ENCODE assay signal across 8 cellular contexts in the genomic region with DNA sequence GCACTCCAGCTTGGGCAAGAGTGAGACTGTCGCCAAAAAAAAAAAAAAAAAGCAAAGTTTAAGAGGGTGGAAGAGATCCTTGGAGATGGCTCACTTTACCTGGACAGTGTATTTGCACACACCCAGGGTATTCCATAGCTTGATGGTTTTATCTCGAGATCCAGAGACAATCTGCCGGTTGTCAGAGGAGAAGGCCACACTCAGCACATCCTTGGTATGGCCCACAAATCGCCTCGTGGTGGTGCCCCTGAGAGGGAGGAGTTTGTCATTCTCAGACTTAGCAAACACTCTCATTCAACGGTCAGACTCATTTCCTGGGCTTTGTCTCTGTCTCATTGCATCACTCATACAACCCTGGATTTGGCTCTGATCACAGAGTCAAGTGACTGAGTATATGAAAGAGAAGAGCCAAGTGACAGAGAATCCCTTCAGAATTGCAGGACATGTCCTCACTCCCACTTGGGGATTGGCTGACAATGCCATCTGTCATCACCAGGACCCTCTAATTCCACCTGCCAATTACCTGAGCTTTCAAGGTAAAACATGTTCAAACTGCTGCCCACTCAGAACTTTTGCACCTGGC. TPM values are rescaled to one million over a fixed set of nuclear protein-coding genes. Genes with fewer than 3 reads are reported as not detected.
DNase-seq lines count a peak whose midpoint lies in the region; ATAC-seq and TF ChIP-seq lines count a peak whose summit lies in the region.

No MANE protein-coding gene starts in this region.

- H3K4me2 ChIP-seq in smooth muscle cell = peak overlapping the region; percentile 97

- H3K9ac ChIP-seq in smooth muscle cell (ENCODE audit: low read depth) = peak overlapping the region; percentile 88

- no peaks in the 10 kb centered on the region for H3K9me3 ChIP-seq in smooth muscle cell (replicated peaks; ENCODE audit: low read depth)

- ATAC-seq in activated T-cell treated with anti-CD3 and anti-CD28 coated beads, Interleukin-2, amount 50 U/mL, for 4 hours = peak; percentile 49 to 51
- ATAC-seq in HG03457 (IDR thresholded peaks at IDR 0.05; ENCODE audit: unreplicated experiment) (no peak), GM21528 (IDR thresholded peaks at IDR 0.05; ENCODE audit: low FRiP score, unreplicated experiment) (no peak), GM21737 (IDR thresholded peaks at IDR 0.05; ENCODE audit: unreplicated experiment) (no peak)

- H3K36me3 ChIP-seq in smooth muscle cell (ENCODE audit: low read depth) = peaks cover 17% of the 10 kb centered on the region

- no peaks in the 10 kb centered on the region for H3K27me3 ChIP-seq in smooth muscle cell (ENCODE audit: low read depth)

- no peaks in the 10 kb centered on the region for H3K9me3 Mint-ChIP-seq in activated T-cell treated with anti-CD3 and anti-CD28 coated beads, Interleukin-2, amount 50 U/mL, for 4 hours

- WGBS in smooth muscle cell (ENCODE audit: low lambda C conversion rate) = 55% methylated on average over 6 of the region's 6 CpGs

- H3K4me1 Mint-ChIP-seq in activated T-cell treated with anti-CD3 and anti-CD28 coated beads, Interleukin-2, amount 50 U/mL, for 4 hours (ENCODE audit: low read depth) = peaks cover 50% of the 10 kb centered on the region

- H4K20me1 ChIP-seq in smooth muscle cell (ENCODE audit: low read depth) = peaks cover 69% of the 10 kb centered on the region

- peaks cover 52% of the 10 kb centered on the region for H3F3A ChIP-seq in smooth muscle cell (ENCODE audit: low read depth)

- H3K79me2 ChIP-seq in smooth muscle cell (ENCODE audit: low read depth) = peaks cover 54% of the 10 kb centered on the region

- peak overlapping the region; percentile 98 for H3K4me3 ChIP-seq in fibroblast of mammary gland (ENCODE audit: control insufficient read depth, low read depth, low read length)
- H3K4me3 ChIP-seq in smooth muscle cell = peak overlapping the region; percentile 71

- H3K36me3 Mint-ChIP-seq in activated T-cell treated with anti-CD3 and anti-CD28 coated beads, Interleukin-2, amount 50 U/mL, for 4 hours (ENCODE audit: insufficient read depth) = peaks cover 57% of the 10 kb centered on the region

- H3K4me3 Mint-ChIP-seq in activated T-cell treated with anti-CD3 and anti-CD28 coated beads, Interleukin-2, amount 50 U/mL, for 4 hours = peak overlapping the region; percentile 99

- no peaks in the 10 kb centered on the region for H3K27me3 Mint-ChIP-seq in activated T-cell treated with anti-CD3 and anti-CD28 coated beads, Interleukin-2, amount 50 U/mL, for 4 hours (ENCODE audit: low read depth)

- H3K27ac ChIP-seq in smooth muscle cell (ENCODE audit: low read depth) = peak overlapping the region; percentile 88

- peaks cover 20% of the 10 kb centered on the region for H3K4me1 ChIP-seq in smooth muscle cell (ENCODE audit: low read depth)

- DNase-seq in activated T-cell treated with anti-CD3 and anti-CD28 coated beads, Interleukin-2, amount 50 U/mL, for 4 hours = no peak
- no peak for DNase-seq in activated T-cell treated with anti-CD3 and anti-CD28 coated beads, Interleukin-2, amount 50 U/mL, for 1 hour
- DNase-seq in activated CD4-positive, alpha-beta T cell treated with anti-CD3 and anti-CD28 coated beads for 48 hours = peak; percentile 75
- DNase-seq in fibroblast of mammary gland (ENCODE audit: low read depth) = peak; percentile 93
- no peak for DNase-seq in smooth muscle cell (lab: John Stamatoyannopoulos, UW; ENCODE audit: unreplicated experiment)

- TF ChIP-seq CTCF in fibroblast of mammary gland (conservative IDR thresholded peaks at IDR 0.05; ENCODE audit: control insufficient read depth, insufficient read depth, low read depth, low read length) (peak; percentile 7), smooth muscle cell (IDR thresholded peaks at IDR 0.05; ENCODE audit: borderline replicate concordance, insufficient read depth, poor library complexity, severe bottlenecking) (no peak)

- no peak overlapping the region for H2AFZ ChIP-seq in smooth muscle cell (ENCODE audit: low read depth)

RNA-seq across cellular contexts. Expression of a gene that starts 2.2 kb away (rescaled TPM):
- total RNA-seq in activated T-cell treated with anti-CD3 and anti-CD28 coated beads, Interleukin-2, amount 50 U/mL, for 4 hours = 1,000 to 10,000 TPM; 2,938 to 3,145 (median 2,972) TPM
- 2,098 and 2,144 TPM in 2 replicates for total RNA-seq in smooth muscle cell
- 617 and 686 TPM in 2 replicates for polyA plus RNA-seq in smooth muscle cell

RNA-seq across cellular contexts. Expression of a gene that starts 18.4 kb away (rescaled TPM):
- 10 to 100 TPM; 37.6 to 39.5 (median 38.3) TPM for total RNA-seq in activated T-cell treated with anti-CD3 and anti-CD28 coated beads, Interleukin-2, amount 50 U/mL, for 4 hours
- 6.3 and 7.5 TPM in 2 replicates for total RNA-seq in smooth muscle cell
- polyA plus RNA-seq in smooth muscle cell = 2.4 and 2.6 TPM in 2 replicates

RNA-seq across cellular contexts. Expression of a gene that starts 19.5 kb away (rescaled TPM):
- total RNA-seq in activated T-cell treated with anti-CD3 and anti-CD28 coated beads, Interleukin-2, amount 50 U/mL, for 4 hours = 10 to 100 TPM; 11.4 to 12.5 (median 12.0) TPM
- total RNA-seq in smooth muscle cell = 5.0 and 6.9 TPM in 2 replicates
- polyA plus RNA-seq in smooth muscle cell = 3.2 and 4.8 TPM in 2 replicates

RNA-seq across cellular contexts. Expression of a gene that starts 36.5 kb away (rescaled TPM):
- total RNA-seq in activated T-cell treated with anti-CD3 and anti-CD28 coated beads, Interleukin-2, amount 50 U/mL, for 4 hours = 1 to 10 TPM in 1 of 3 donors, under 1 TPM in 2; 0.18 to 2.1 (median 0.99) TPM
- 3.4 TPM in 1 of 2 replicates, not detected in the other for total RNA-seq in smooth muscle cell
- 0.45 TPM in 1 of 2 replicates, not detected in the other for polyA plus RNA-seq in smooth muscle cell

Comparison
In these comparisons a context has a peak if more than half of its experiments do, and no peak if none do; other contexts are left out.
1. ATAC-seq: peak in activated T-cell treated with anti-CD3 and anti-CD28 coated beads, Interleukin-2, amount 50 U/mL, for 4 hours (2 of 2); none in HG03457 (single experiment), GM21528 (single experiment) and GM21737 (single experiment).
2. DNase-seq: peak in activated CD4-positive, alpha-beta T cell treated with anti-CD3 and anti-CD28 coated beads for 48 hours (single experiment) and fibroblast of mammary gland (single experiment); none in activated T-cell treated with anti-CD3 and anti-CD28 coated beads, Interleukin-2, amount 50 U/mL, for 4 hours (single experiment), activated T-cell treated with anti-CD3 and anti-CD28 coated beads, Interleukin-2, amount 50 U/mL, for 1 hour (single experiment) and smooth muscle cell (single experiment).